27 cellular contexts compared by ENCODE assay signal in genomic region chr1:183903101-183903500, GRCh38.
DNase-seq lines count a peak whose midpoint lies in the region; ATAC-seq, FAIRE-seq and TF ChIP-seq lines count a peak whose summit lies in the region.
"Had no signal": no experiment of that assay in that cellular context is flagged by ENCODE, and none has a peak within 500 bp of the region (broad histone marks: within the 10 kb centered on the region; RNA-seq: fewer than 3 reads in every experiment).

No MANE protein-coding gene starts in this region.

- intact Hi-C loops in activated B cell treated with CpG ODN at 0.5 μM for 24 hours (cut with micrococcal nuclease), result loop anchor here (2.0 kb wide), 1 partner anchor 16 kb away; no protein-coding TSS in a partner anchor

- ATAC-seq in HG03045 (IDR thresholded peaks at IDR 0.05; ENCODE audit: unreplicated experiment), result peak; percentile 49
- no peak for ATAC-seq in activated B cell treated with CpG ODN at 0.5 μM for 24 hours (ENCODE audit: low read depth)
- no peak for ATAC-seq in HG03469 (IDR thresholded peaks at IDR 0.05; ENCODE audit: unreplicated experiment)
- no peak for ATAC-seq in GM21423 (IDR thresholded peaks at IDR 0.05; ENCODE audit: unreplicated experiment)
- ATAC-seq: HCT116, T-cell had no signal

- peak overlapping the region in 4 of 11 experiments; percentile 75 to 89 (median 85); a peak in 10 of 22 replicates for H3K4me2 ChIP-seq in BLaER1 treated with 17β-estradiol and CSF1 and Interleukin-3, amounts not matched to agents 10 nM and 100 nM
- H3K4me2 ChIP-seq: KMS-11 had no signal

- H3K4me1 ChIP-seq in BLaER1 treated with 17β-estradiol and CSF1 and Interleukin-3, amounts not matched to agents 10 nM and 100 nM, result peaks cover 5 to 99% (median 31%) of the 10 kb centered on the region in 10 experiments

- TF ChIP-seq CTCF in activated B cell treated with CpG ODN at 0.5 μM for 24 hours (IDR thresholded peaks at IDR 0.05), result no peak

- no peaks in the 10 kb centered on the region for H3K36me3 Mint-ChIP-seq in activated B cell treated with CpG ODN at 0.5 μM for 24 hours (ENCODE audit: low read depth)

- H3K27ac ChIP-seq in BLaER1 treated with 17β-estradiol and CSF1 and Interleukin-3, amounts not matched to agents 10 nM and 100 nM, result peak overlapping the region in 8 of 11 experiments; percentile 67 to 95 (median 82); a peak in 13 of 22 replicates
- H3K27ac ChIP-seq: 22Rv1, HL-60, KMS-11 had no signal

- H3K27me3 ChIP-seq in BLaER1 treated with 17β-estradiol and CSF1 and Interleukin-3, amounts not matched to agents 10 nM and 100 nM, result peaks cover 0 to 6% (median 0%) of the 10 kb centered on the region in 11 experiments; a peak in 1 of 22 replicates

- peak overlapping the region; percentile 80 for H3K27ac Mint-ChIP-seq in activated B cell treated with CpG ODN at 0.5 μM for 24 hours
- H3K27ac Mint-ChIP-seq: B cell, T-cell had no signal

- peaks cover 0 to 22% (median 6%) of the 10 kb centered on the region in 11 experiments; a peak in 12 of 22 replicates for H3K9me3 ChIP-seq in BLaER1 treated with 17β-estradiol and CSF1 and Interleukin-3, amounts not matched to agents 10 nM and 100 nM (replicated peaks in 1 of 11)

- FAIRE-seq in GM19239 (lab: Jason Lieb, UNC), result peak; percentile 37
- FAIRE-seq: D721Med had no signal

- peak overlapping the region in 2 of 10 experiments; percentile 0 to 14; a peak in 1 of 20 replicates for H3K4me3 ChIP-seq in BLaER1 treated with 17β-estradiol and CSF1 and Interleukin-3, amounts not matched to agents 10 nM and 100 nM

- no peak for DNase-seq in GM19239 (ENCODE audit: insufficient read length, low spot score)
- no peak for DNase-seq in activated B cell treated with CpG ODN at 0.5 μM for 24 hours
- DNase-seq in NCI-H226, result no peak
- no peak for DNase-seq in putamen (ENCODE audit: low spot score)
- DNase-seq: NCI-H1092 treated with DMSO at 0.1 percent for 48 hours; NCI-H1436; NCI-H187; NCI-H2081 treated with DMSO at 0.1 percent for 48 hours; NCI-H2171; NCI-H524; NCI-H82; NK-92 treated with Interleukin-12 subunit alpha and Interleukin-12 subunit beta, amount 100 ng/mL, for 24 hours; Right ventricle myocardium superior; RPMI8226; T-cell had no signal

- no peaks in the 10 kb centered on the region for H4K20me1 ChIP-seq in BLaER1 treated with 17β-estradiol and CSF1 and Interleukin-3, amounts not matched to agents 10 nM and 100 nM

- POLR2A ChIA-PET in activated B cell treated with CpG ODN at 0.5 μM for 24 hours (lab: Charles Lee), result interaction anchor here (0.6 to 1.4 kb wide), 2 partner anchors 21 to 431 kb away, joined by 3 to 5 read pairs; partner anchors contain the start of gene SMG7

- peak overlapping the region in 3 of 11 experiments; percentile 79 to 85 (median 81); a peak in 5 of 22 replicates for H3K9ac ChIP-seq in BLaER1 treated with 17β-estradiol and CSF1 and Interleukin-3, amounts not matched to agents 10 nM and 100 nM
- H3K9ac ChIP-seq: KMS-11 had no signal

- peaks cover 32% of the 10 kb centered on the region for H3K4me1 Mint-ChIP-seq in activated B cell treated with CpG ODN at 0.5 μM for 24 hours

- no peaks in the 10 kb centered on the region for H3K9me3 Mint-ChIP-seq in activated B cell treated with CpG ODN at 0.5 μM for 24 hours
- H3K9me3 Mint-ChIP-seq: CD14-positive monocyte, IgD-negative memory B cell, T-cell had no signal

- H3K36me3 ChIP-seq in BLaER1 treated with 17β-estradiol and CSF1 and Interleukin-3, amounts not matched to agents 10 nM and 100 nM, result peaks cover 78 to 100% (median 93%) of the 10 kb centered on the region in 11 experiments

- CTCF ChIA-PET in activated B cell treated with CpG ODN at 0.5 μM for 24 hours (lab: Charles Lee), result interaction anchor here (5.9 kb wide), 1 partner anchor 13 kb away, joined by 25 read pairs; no protein-coding TSS in a partner anchor

- H3K27me3 Mint-ChIP-seq in activated B cell treated with CpG ODN at 0.5 μM for 24 hours, result no peaks in the 10 kb centered on the region
- H3K27me3 Mint-ChIP-seq: B cell, IgD-negative memory B cell, T-cell had no signal

- H3K4me3 Mint-ChIP-seq in activated B cell treated with CpG ODN at 0.5 μM for 24 hours, result no peak overlapping the region
- H3K4me3 Mint-ChIP-seq: B cell, CD14-positive monocyte, IgD-negative memory B cell, T-cell had no signal
